28 cellular contexts compared by ENCODE assay signal in the genomic region with DNA sequence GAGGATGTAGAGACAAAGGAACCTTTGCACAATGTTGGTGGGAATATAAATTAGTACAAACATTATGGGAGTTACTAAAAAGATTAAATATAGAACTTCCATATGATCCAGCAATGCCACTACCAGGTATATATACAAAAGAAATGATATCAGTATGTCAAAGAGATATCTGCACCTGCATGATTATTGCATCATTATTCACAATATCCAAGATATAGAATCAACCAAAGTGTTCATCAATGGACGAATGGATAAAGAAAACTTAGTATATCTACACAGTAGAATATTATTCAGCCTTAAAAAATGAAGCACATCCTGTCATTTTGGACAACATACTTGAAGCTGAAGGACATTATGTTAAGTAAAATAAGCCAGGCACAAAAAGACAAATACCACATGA.
"Had no signal": no experiment of that assay in that cellular context is flagged by ENCODE, and none has a peak within 500 bp of the region (broad histone marks: within the 10 kb centered on the region; RNA-seq: fewer than 3 reads in every experiment).

No MANE protein-coding gene starts in this region.

- H3K4me3 ChIP-seq: colonic mucosa, esophagus squamous epithelium, gastrocnemius medialis, heart right ventricle, left lung, lower lobe of right lung, mucosa of descending colon had no signal

- H3K27ac Mint-ChIP-seq: dendritic cell treated with granulocyte-macrophage colony-stimulating factor and Interleukin-4, amounts not matched to agents 40 ng/mL and 50 ng/mL, for 4 days; effector memory CD8-positive, alpha-beta T cell; endodermal cell; mesothelial cell of epicardium; naive B cell had no signal

- H3K36me3 Mint-ChIP-seq: mesothelial cell of epicardium, naive B cell had no signal

- ATAC-seq: effector memory CD8-positive, alpha-beta T cell; esophagus mucosa; gastrocnemius medialis; heart right ventricle; left cardiac atrium; left lung; left ventricle myocardium superior; lower lobe of right lung; mucosa of descending colon had no signal

- H3K27ac ChIP-seq: colonic mucosa, epithelial cell of prostate, esophagus squamous epithelium, gastrocnemius medialis, heart right ventricle, left lung, lower lobe of right lung had no signal

- DNase-seq: colonic mucosa; cortex of kidney; effector CD8-positive, alpha-beta T cell; effector memory CD8-positive, alpha-beta T cell; endodermal cell; erythroblast; esophagus squamous epithelium; foreskin fibroblast; foreskin melanocyte; gastrocnemius medialis; glutamatergic neuron; head of caudate nucleus; heart right ventricle; hippocampal formation; left cardiac atrium; left lung; left ventricle myocardium superior; lower lobe of right lung; mesenchymal stem cell; mucosa of descending colon; naive B cell had no signal

- H3K4me3 Mint-ChIP-seq: dendritic cell treated with granulocyte-macrophage colony-stimulating factor and Interleukin-4, amounts not matched to agents 40 ng/mL and 50 ng/mL, for 4 days; effector memory CD8-positive, alpha-beta T cell; endodermal cell; mesothelial cell of epicardium; naive B cell had no signal

- FAIRE-seq: endometrium, islet of Langerhans, keratinocyte had no signal

- H3K4me1 Mint-ChIP-seq: endodermal cell, mesothelial cell of epicardium, naive B cell had no signal

- H3K27me3 Mint-ChIP-seq: dendritic cell treated with granulocyte-macrophage colony-stimulating factor and Interleukin-4, amounts not matched to agents 40 ng/mL and 50 ng/mL, for 4 days; effector memory CD8-positive, alpha-beta T cell; naive B cell had no signal

- H3K36me3 ChIP-seq: colonic mucosa, esophagus squamous epithelium, gastrocnemius medialis, heart right ventricle, left lung, lower lobe of right lung had no signal

- H3K9me3 ChIP-seq: colonic mucosa, esophagus squamous epithelium, gastrocnemius medialis, heart right ventricle, lower lobe of right lung, mucosa of descending colon had no signal

- H3K4me1 ChIP-seq: colonic mucosa, esophagus squamous epithelium, gastrocnemius medialis, heart right ventricle, left lung, lower lobe of right lung had no signal

- H3K27me3 ChIP-seq: colonic mucosa, esophagus squamous epithelium, gastrocnemius medialis, heart right ventricle, left lung had no signal
